ENCODE assay signal across 26 cellular contexts in the genomic region with DNA sequence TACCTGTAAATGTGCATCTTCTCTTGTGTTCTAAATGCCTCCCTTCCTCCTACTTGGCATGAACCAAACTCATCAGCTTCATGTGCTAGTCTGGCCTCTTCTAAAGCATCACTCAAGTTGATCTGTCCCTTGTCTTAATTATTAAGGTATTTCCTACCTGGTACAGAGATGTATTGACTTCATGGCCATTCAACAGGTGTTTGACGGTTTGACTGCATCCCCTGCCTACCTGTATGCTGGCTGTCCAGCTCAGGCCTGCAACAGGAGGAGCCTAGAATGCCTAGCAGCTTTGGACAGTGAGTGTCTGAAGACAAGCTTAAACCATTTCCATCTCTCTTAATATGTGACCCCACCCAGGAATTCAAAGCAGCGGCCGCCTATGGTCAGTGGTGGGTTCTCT. TPM values are rescaled to one million over a fixed set of nuclear protein-coding genes. Genes with fewer than 3 reads are reported as not detected.
"Had no signal": no experiment of that assay in that cellular context is flagged by ENCODE, and none has a peak within 500 bp of the region (broad histone marks: within the 10 kb centered on the region; RNA-seq: fewer than 3 reads in every experiment).

No MANE protein-coding gene starts in this region.

- H3K9me3 ChIP-seq: adrenal gland, breast epithelium, Peyer's patch had no signal

- H3K27me3 ChIP-seq: adrenal gland, breast epithelium, Peyer's patch had no signal

- DNase-seq: activated CD4-positive, alpha-beta T cell treated with anti-CD3 and anti-CD28 coated beads for 48 hours; activated CD4-positive, alpha-beta T cell treated with anti-CD3 and anti-CD28 coated beads, Interleukin-2, amount 50 U/mL, for 4 hours; activated CD4-positive, CD25-positive, alpha-beta regulatory T cell treated with anti-CD3 and anti-CD28 coated beads, Interleukin-2, amount 50 U/mL, for 72 hours; activated CD8-positive, alpha-beta memory T cell treated with anti-CD3 and anti-CD28 coated beads, Interleukin-2, amount 50 U/mL, for 48 hours; activated CD8-positive, alpha-beta T cell treated with anti-CD3 and anti-CD28 coated beads, Interleukin-2, amount 10 ng/mL, durations not matched to agents 7 days and 5 days; activated naive CD4-positive, alpha-beta T cell treated with anti-CD3 and anti-CD28 coated beads, Interleukin-2, amount 50 U/mL, for 16 hours; activated naive CD8-positive, alpha-beta T cell treated with anti-CD3 and anti-CD28 coated beads, Interleukin-2, amount 10 ng/mL, durations not matched to agents 7 days and 5 days; activated T-cell treated with anti-CD3 and anti-CD28 coated beads, Interleukin-2, amount 50 U/mL, for 1 hour; adrenal gland; anterior cingulate cortex; central memory CD4-positive, alpha-beta T cell; Karpas-422; NCI-H1105 treated with DMSO at 0.1 percent for 48 hours; NCI-H1436 treated with DMSO at 0.1 percent for 48 hours; NCI-H187 treated with DMSO at 0.1 percent for 48 hours; NCI-H2081 treated with DMSO at 0.1 percent for 48 hours; NCI-H2171; NCI-H226; NCI-H526; NCI-H82; Peyer's patch; SHP77 had no signal

- H3K36me3 ChIP-seq: adrenal gland, breast epithelium, Peyer's patch had no signal

- H3K4me3 ChIP-seq: adrenal gland, breast epithelium, K562, Peyer's patch had no signal

- H3K27ac ChIP-seq: adrenal gland, Peyer's patch had no signal

- ATAC-seq: activated CD8-positive, alpha-beta T cell treated with anti-CD3 and anti-CD28 coated beads, Interleukin-2, amount 10 ng/mL, durations not matched to agents 7 days and 5 days; K562; WTC11 had no signal

RNA-seq across cellular contexts. Expression of a gene that starts 24.6 kb away (rescaled TPM):
- total RNA-seq: activated CD8-positive, alpha-beta T cell treated with anti-CD3 and anti-CD28 coated beads, Interleukin-2, amount 10 ng/mL, durations not matched to agents 7 days and 5 days; OCI-LY7 had no signal
- polyA plus RNA-seq: K562 had no signal
